ENCODE assay signal across 30 cellular contexts in the genomic region with DNA sequence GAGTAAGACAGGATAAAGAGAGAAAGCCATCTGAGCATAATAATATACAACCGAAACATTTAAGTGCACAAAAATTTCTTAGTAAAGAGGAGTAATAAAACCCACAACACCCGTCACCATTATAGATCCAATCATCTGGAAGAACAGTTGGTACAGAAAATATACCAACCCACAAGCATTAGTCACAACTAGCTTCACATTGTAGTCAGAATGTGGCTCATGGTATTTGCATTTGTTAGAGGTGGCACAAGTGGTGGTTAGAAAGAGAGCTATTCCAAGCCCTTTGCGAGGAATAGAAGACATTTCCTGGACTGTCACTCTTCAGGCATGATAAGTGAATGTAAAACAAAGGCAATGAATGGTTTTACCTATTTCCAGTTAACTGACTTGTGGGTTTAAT.
"Had no signal": no experiment of that assay in that cellular context is flagged by ENCODE, and none has a peak within 500 bp of the region (broad histone marks: within the 10 kb centered on the region; RNA-seq: fewer than 3 reads in every experiment).

No MANE protein-coding gene starts in this region.

- H3K36me3 Mint-ChIP-seq: activated naive CD8-positive, alpha-beta T cell; stimulated activated naive B cell treated with anti-CD40 and anti-IgM and Interleukin-4, amounts not matched to agents 10 μg/mL and 1 μg/mL and 100 μg/mL, for 72 hours had no signal

- H3K27me3 Mint-ChIP-seq: activated B cell treated with CpG ODN at 0.5 μM for 24 hours; activated CD4-positive, alpha-beta T cell treated with anti-CD3 and anti-CD28 coated beads for 36 hours; activated naive CD8-positive, alpha-beta T cell; activated T-cell treated with anti-CD3 and anti-CD28 coated beads, Interleukin-2, amount 50 U/mL, for 24 hours; activated T-helper 17 cell treated with anti-CD3 and anti-CD28 coated beads, Interleukin-2, amount 50 U/mL, for 72 hours; stimulated activated naive B cell treated with anti-CD40 and anti-IgM and Interleukin-4, amounts not matched to agents 10 μg/mL and 1 μg/mL and 100 μg/mL, for 72 hours had no signal

- H3K27ac ChIP-seq: adrenal gland, ascending aorta, coronary artery, esophagus squamous epithelium, hepatocyte, neutrophil, parathyroid adenoma, right lobe of liver, uterus had no signal

- DNase-seq: activated B cell treated with CpG ODN at 0.5 μM for 24 hours; activated CD4-positive, alpha-beta T cell treated with anti-CD3 and anti-CD28 coated beads for 36 hours; activated CD4-positive, alpha-beta T cell treated with anti-CD3 and anti-CD28 coated beads, Interleukin-2, amount 50 U/mL, for 4 hours; activated CD8-positive, alpha-beta memory T cell treated with anti-CD3 and anti-CD28 coated beads for 24 hours; activated CD8-positive, alpha-beta memory T cell treated with anti-CD3 and anti-CD28 coated beads, Interleukin-2, amount 50 U/mL, for 4 hours; activated naive CD4-positive, alpha-beta T cell; activated T-cell treated with anti-CD3 and anti-CD28 coated beads, Interleukin-2, amount 50 U/mL, for 24 hours; adrenal gland; cerebellar nuclear complex; endodermal cell; esophagus squamous epithelium; glutamatergic neuron; immature natural killer cell; midbrain; right lobe of liver; stimulated activated CD4-positive, alpha-beta T cell treated with anti-CD3 and anti-CD28 coated beads, Interleukin-2, amount 100 ng/mL, for 48 hours; stimulated activated CD8-positive, alpha-beta memory T cell treated with anti-CD3 and anti-CD28 coated beads, Interleukin-4, amount 100 ng/mL, for 48 hours; stimulated activated naive B cell treated with anti-CD40 and anti-IgM and Interleukin-4, amounts not matched to agents 10 μg/mL and 1 μg/mL and 100 μg/mL, for 72 hours; T-helper 9 cell; trophoblast cell; uterus had no signal

- H3K4me1 ChIP-seq: adrenal gland, ascending aorta, esophagus squamous epithelium, parathyroid adenoma, right lobe of liver, uterus had no signal

- H3K4me1 Mint-ChIP-seq: activated B cell treated with CpG ODN at 0.5 μM for 24 hours; activated CD4-positive, alpha-beta T cell treated with anti-CD3 and anti-CD28 coated beads for 36 hours; activated T-helper 17 cell treated with anti-CD3 and anti-CD28 coated beads, Interleukin-2, amount 50 U/mL, for 72 hours; endodermal cell; immature natural killer cell; stimulated activated naive B cell treated with anti-CD40 and anti-IgM and Interleukin-4, amounts not matched to agents 10 μg/mL and 1 μg/mL and 100 μg/mL, for 72 hours had no signal

- H3K4me3 ChIP-seq: adrenal gland, ascending aorta, coronary artery, esophagus squamous epithelium, hepatocyte, right lobe of liver, smooth muscle cell, uterus had no signal

- H3K79me2 ChIP-seq: hepatocyte, parathyroid adenoma had no signal

- H2AFZ ChIP-seq: hepatocyte, parathyroid adenoma had no signal

- H3K27ac Mint-ChIP-seq: activated B cell treated with CpG ODN at 0.5 μM for 24 hours; activated CD4-positive, alpha-beta T cell treated with anti-CD3 and anti-CD28 coated beads for 36 hours; activated naive CD8-positive, alpha-beta T cell; activated T-cell treated with anti-CD3 and anti-CD28 coated beads, Interleukin-2, amount 50 U/mL, for 24 hours; activated T-helper 17 cell treated with anti-CD3 and anti-CD28 coated beads, Interleukin-2, amount 50 U/mL, for 72 hours; endodermal cell; immature natural killer cell; nephron; stimulated activated naive B cell treated with anti-CD40 and anti-IgM and Interleukin-4, amounts not matched to agents 10 μg/mL and 1 μg/mL and 100 μg/mL, for 72 hours had no signal

- H3K27me3 ChIP-seq: adrenal gland, ascending aorta, esophagus squamous epithelium, hepatocyte, neutrophil, right lobe of liver, uterus had no signal

- H3K9ac ChIP-seq: parathyroid adenoma had no signal

- H3K36me3 ChIP-seq: adrenal gland, ascending aorta, esophagus squamous epithelium, neutrophil, right lobe of liver, uterus had no signal

- H3K9me3 ChIP-seq: adrenal gland, ascending aorta, esophagus squamous epithelium, neutrophil, right lobe of liver, uterus had no signal

- H3K9me3 Mint-ChIP-seq: activated T-cell treated with anti-CD3 and anti-CD28 coated beads, Interleukin-2, amount 50 U/mL, for 24 hours; activated T-helper 17 cell treated with anti-CD3 and anti-CD28 coated beads, Interleukin-2, amount 50 U/mL, for 72 hours; endodermal cell; stimulated activated naive B cell treated with anti-CD40 and anti-IgM and Interleukin-4, amounts not matched to agents 10 μg/mL and 1 μg/mL and 100 μg/mL, for 72 hours had no signal

- H3K4me3 Mint-ChIP-seq: activated B cell treated with CpG ODN at 0.5 μM for 24 hours; activated CD4-positive, alpha-beta T cell treated with anti-CD3 and anti-CD28 coated beads for 36 hours; activated naive CD8-positive, alpha-beta T cell; activated T-cell treated with anti-CD3 and anti-CD28 coated beads, Interleukin-2, amount 50 U/mL, for 24 hours; activated T-helper 17 cell treated with anti-CD3 and anti-CD28 coated beads, Interleukin-2, amount 50 U/mL, for 72 hours; endodermal cell; immature natural killer cell; nephron; stimulated activated naive B cell treated with anti-CD40 and anti-IgM and Interleukin-4, amounts not matched to agents 10 μg/mL and 1 μg/mL and 100 μg/mL, for 72 hours had no signal

- ATAC-seq: activated CD4-positive, alpha-beta T cell treated with anti-CD3 and anti-CD28 coated beads for 36 hours; activated T-helper 17 cell treated with anti-CD3 and anti-CD28 coated beads, Interleukin-2, amount 50 U/mL, for 72 hours; right lobe of liver; stimulated activated naive B cell treated with anti-CD40 and anti-IgM and Interleukin-4, amounts not matched to agents 10 μg/mL and 1 μg/mL and 100 μg/mL, for 72 hours had no signal

- H3K4me2 ChIP-seq: hepatocyte, smooth muscle cell had no signal
